13 cellular contexts compared by ENCODE assay signal in genomic region chr16:49399594-49400364, GRCh38. TPM values are rescaled to one million over a fixed set of nuclear protein-coding genes. Genes with fewer than 3 reads are reported as not detected.
A peak's percentile ranks its signal among the peaks of the same experiment; 100 is the strongest.
DNase-seq lines count a peak whose midpoint lies in the region; ATAC-seq and TF ChIP-seq lines count a peak whose summit lies in the region.
"Had no signal": no experiment of that assay in that cellular context is flagged by ENCODE, and none has a peak within 500 bp of the region (broad histone marks: within the 10 kb centered on the region; RNA-seq: fewer than 3 reads in every experiment).

No MANE protein-coding gene starts in this region.

- H3K27ac Mint-ChIP-seq in activated T-cell treated with anti-CD3 and anti-CD28 coated beads, Interleukin-2, amount 50 U/mL, for 72 hours, result no peak overlapping the region

- peaks cover 12% of the 10 kb centered on the region for H3K27me3 Mint-ChIP-seq in activated T-cell treated with anti-CD3 and anti-CD28 coated beads, Interleukin-2, amount 50 U/mL, for 72 hours (ENCODE audit: low read depth)

- H3K36me3 Mint-ChIP-seq in activated T-cell treated with anti-CD3 and anti-CD28 coated beads, Interleukin-2, amount 50 U/mL, for 72 hours (ENCODE audit: insufficient read depth in 2 of 2), result peaks cover 2% of the 10 kb centered on the region in 2 donors

- DNase-seq in GM10248 (ENCODE audit: extremely low spot score) (peak; percentile 71), kidney glomerular epithelial cell (lab: John Stamatoyannopoulos, UW) (no peak), Right ventricle myocardium inferior (ENCODE audit: missing footprints) (no peak), NCI-H146 (lab: John Stamatoyannopoulos, UW) (no peak)
- DNase-seq in activated T-cell treated with anti-CD3 and anti-CD28 coated beads, Interleukin-2, amount 50 U/mL, for 72 hours, result no peak
- DNase-seq: NCI-H524 treated with DMSO at 0.1 percent for 48 hours, pancreas had no signal

- H3K4me3 Mint-ChIP-seq in activated T-cell treated with anti-CD3 and anti-CD28 coated beads, Interleukin-2, amount 50 U/mL, for 72 hours, result no peak overlapping the region

- H3K9me3 Mint-ChIP-seq in activated T-cell treated with anti-CD3 and anti-CD28 coated beads, Interleukin-2, amount 50 U/mL, for 72 hours, result peaks cover 4 to 5% of the 10 kb centered on the region in 2 donors

- POLR2A ChIA-PET in GM10248 (lab: Yijun Ruan, JAX), result no interaction called here

- CTCF ChIA-PET in GM10248 (lab: Yijun Ruan, JAX), result interaction anchor here (0.9 to 1.3 kb wide), 2 partner anchors 8 to 10 kb away, joined by 3 read pairs; no protein-coding TSS in a partner anchor

- H3K4me1 Mint-ChIP-seq in activated T-cell treated with anti-CD3 and anti-CD28 coated beads, Interleukin-2, amount 50 U/mL, for 72 hours (ENCODE audit: low read depth), result no peaks in the 10 kb centered on the region

- intact Hi-C loops in Right ventricle myocardium inferior (cut with DNase I), result no loop called here

- TF ChIP-seq CTCF in GM10248 (IDR thresholded peaks at IDR 0.05; ENCODE audit: control extremely low read depth, extremely low read depth, low read depth, missing control alignments), result no peak

- ATAC-seq in GM19324 (IDR thresholded peaks at IDR 0.05; ENCODE audit: low FRiP score, unreplicated experiment) (peak; percentile 90), HG02759 (IDR thresholded peaks at IDR 0.05; ENCODE audit: unreplicated experiment) (peak; percentile 99), HG03469 (IDR thresholded peaks at IDR 0.05; ENCODE audit: unreplicated experiment) (peak; percentile 99), Right ventricle myocardium inferior (no peak)
- ATAC-seq in activated T-cell treated with anti-CD3 and anti-CD28 coated beads, Interleukin-2, amount 50 U/mL, for 72 hours (replicated peaks in 1 of 2), result no peak
- ATAC-seq: pancreas had no signal

RNA-seq across cellular contexts. Expression of gene C16orf78, which starts 26.2 kb away (rescaled TPM):
- not detected for total RNA-seq in Right ventricle myocardium inferior
- not detected for total RNA-seq in activated T-cell treated with anti-CD3 and anti-CD28 coated beads, Interleukin-2, amount 50 U/mL, for 72 hours
- total RNA-seq: fibroblast of lung; pancreas; T-helper 2 cell treated with Interferon-gamma antibody and Interleukin-4, amounts not matched to agents 100 ng/mL and 5 ng/mL, for 36 hours; urinary bladder had no signal

Comparison
In these comparisons a context has a peak if more than half of its experiments do, and no peak if none do; other contexts are left out.
1. ATAC-seq: peak in GM19324 (single experiment), HG02759 (single experiment) and HG03469 (single experiment); none in Right ventricle myocardium inferior (single experiment) and activated T-cell treated with anti-CD3 and anti-CD28 coated beads, Interleukin-2, amount 50 U/mL, for 72 hours (0 of 2).